8 cellular contexts compared by ENCODE assay signal in genomic region chr1:224168859-224169380, GRCh38. TPM values are rescaled to one million over a fixed set of nuclear protein-coding genes. Genes with fewer than 3 reads are reported as not detected.
DNase-seq lines count a peak whose midpoint lies in the region; ATAC-seq, FAIRE-seq and TF ChIP-seq lines count a peak whose summit lies in the region.

No MANE protein-coding gene starts in this region.

- H3K4me1 Mint-ChIP-seq in activated B cell treated with CpG ODN at 0.5 μM for 24 hours = peaks cover 35% of the 10 kb centered on the region
- H3K4me1 Mint-ChIP-seq in stimulated activated naive CD8-positive, alpha-beta T cell treated with anti-CD3 and anti-CD28 coated beads, Interleukin-15, Interleukin-2, amounts not matched to agents 100 ng/mL and 50 ng/mL, for 24 hours (ENCODE audit: low read depth) = peaks cover 34% of the 10 kb centered on the region

- peaks cover 0 to 7% of the 10 kb centered on the region in 2 donors for H3K4me1 ChIP-seq in kidney (ENCODE audit: control insufficient read depth in 1 of 2, insufficient read depth in 1 of 2, low read depth in 1 of 2, low read length in 2 of 2)

- no peaks in the 10 kb centered on the region for H3K36me3 Mint-ChIP-seq in activated B cell treated with CpG ODN at 0.5 μM for 24 hours (ENCODE audit: low read depth)
- H3K36me3 Mint-ChIP-seq in stimulated activated naive CD8-positive, alpha-beta T cell treated with anti-CD3 and anti-CD28 coated beads, Interleukin-15, Interleukin-2, amounts not matched to agents 100 ng/mL and 50 ng/mL, for 24 hours (ENCODE audit: low read depth) = peaks cover 4% of the 10 kb centered on the region

- peak overlapping the region; percentile 5 for H3K4me3 Mint-ChIP-seq in activated B cell treated with CpG ODN at 0.5 μM for 24 hours
- H3K4me3 Mint-ChIP-seq in stimulated activated naive CD8-positive, alpha-beta T cell treated with anti-CD3 and anti-CD28 coated beads, Interleukin-15, Interleukin-2, amounts not matched to agents 100 ng/mL and 50 ng/mL, for 24 hours = peak overlapping the region; percentile 73

- no peak overlapping the region for H3K9ac ChIP-seq in kidney (ENCODE audit: low read length in 2 of 2)

- peak; percentile 65 for ATAC-seq in GM19468 (IDR thresholded peaks at IDR 0.05; ENCODE audit: extremely low read depth, unreplicated experiment)
- ATAC-seq in HG03442 (IDR thresholded peaks at IDR 0.05; ENCODE audit: unreplicated experiment) = peak; percentile 95
- ATAC-seq in activated B cell treated with CpG ODN at 0.5 μM for 24 hours (ENCODE audit: low read depth) = peak; percentile 89
- peak; percentile 89 to 94 for ATAC-seq in left cardiac atrium

- no peaks in the 10 kb centered on the region for H3K36me3 ChIP-seq in kidney (ENCODE audit: control insufficient read depth in 1 of 2, insufficient read depth in 2 of 2, low read length in 2 of 2)

- FAIRE-seq in kidney (lab: Jason Lieb, UNC) = no peak

- peaks cover 2% of the 10 kb centered on the region for H3K9me3 Mint-ChIP-seq in activated B cell treated with CpG ODN at 0.5 μM for 24 hours
- H3K9me3 Mint-ChIP-seq in stimulated activated naive CD8-positive, alpha-beta T cell treated with anti-CD3 and anti-CD28 coated beads, Interleukin-15, Interleukin-2, amounts not matched to agents 100 ng/mL and 50 ng/mL, for 24 hours = peaks cover 9% of the 10 kb centered on the region

- no peak for TF ChIP-seq CTCF in activated B cell treated with CpG ODN at 0.5 μM for 24 hours (IDR thresholded peaks at IDR 0.05)
- no peak for TF ChIP-seq CTCF in kidney (IDR thresholded peaks at IDR 0.05; ENCODE audit: borderline replicate concordance, extremely low read depth, insufficient read depth)

- no peaks in the 10 kb centered on the region for H3K27me3 Mint-ChIP-seq in activated B cell treated with CpG ODN at 0.5 μM for 24 hours
- H3K27me3 Mint-ChIP-seq in stimulated activated naive CD8-positive, alpha-beta T cell treated with anti-CD3 and anti-CD28 coated beads, Interleukin-15, Interleukin-2, amounts not matched to agents 100 ng/mL and 50 ng/mL, for 24 hours = no peaks in the 10 kb centered on the region

- CTCF ChIA-PET in activated B cell treated with CpG ODN at 0.5 μM for 24 hours (lab: Charles Lee) = interaction anchor here (0.8 to 2.1 kb wide), 6 partner anchors 14 to 1836 kb away, joined by 3 to 7 read pairs (median 4); partner anchors contain the start of gene DEGS1

- POLR2A ChIA-PET in activated B cell treated with CpG ODN at 0.5 μM for 24 hours (lab: Charles Lee) = interaction anchor here (0.7 to 4.9 kb wide), 14 partner anchors 10 to 323 kb away, joined by 3 to 59 read pairs (median 3); partner anchors contain the start of genes DEGS1, FBXO28 and NVL

- H3K4me3 ChIP-seq in kidney (ENCODE audit: low read length in 2 of 2) = no peak overlapping the region

- peak overlapping the region; percentile 8 for H3K27ac Mint-ChIP-seq in activated B cell treated with CpG ODN at 0.5 μM for 24 hours
- H3K27ac Mint-ChIP-seq in stimulated activated naive CD8-positive, alpha-beta T cell treated with anti-CD3 and anti-CD28 coated beads, Interleukin-15, Interleukin-2, amounts not matched to agents 100 ng/mL and 50 ng/mL, for 24 hours = peak overlapping the region; percentile 76

- DNase-seq in Daoy (ENCODE audit: low read depth) (peak; percentile 94), activated B cell treated with CpG ODN at 0.5 μM for 24 hours (no peak), left cardiac atrium (peak; percentile 37), kidney (no peak)
- no peak for DNase-seq in NK-92 treated with Interleukin-12 subunit alpha and Interleukin-12 subunit beta, amount 100 ng/mL, for 24 hours (lab: John Stamatoyannopoulos, UW)

- H3K27ac ChIP-seq in kidney (ENCODE audit: low read depth in 2 of 2, low read length in 2 of 2) = no peak overlapping the region

- H3K9me3 ChIP-seq in kidney (ENCODE audit: control insufficient read depth in 1 of 2, low read length in 2 of 2) = no peaks in the 10 kb centered on the region

- intact Hi-C loops in activated B cell treated with CpG ODN at 0.5 μM for 24 hours (cut with micrococcal nuclease) (loop anchor here (1.0 to 5.0 kb wide), 4 partner anchors 13 to 161 kb away; partner anchors contain the start of gene NVL), left cardiac atrium (cut with DNase I) (no loop called here), kidney (cut with DNase I) (no loop called here)

RNA-seq across cellular contexts. Expression of gene DEGS1, which starts 14.1 kb away (rescaled TPM):
- 60.7 and 61.8 TPM in 2 replicates for total RNA-seq in Daoy (2014; rRNA removed; shearing (Covaris generic))
- total RNA-seq in activated B cell treated with CpG ODN at 0.5 μM for 24 hours (55.5 and 55.9 TPM in 2 replicates), left cardiac atrium (10 to 100 TPM; 59.2 to 64.9 TPM), kidney (83.1 TPM)
- polyA plus RNA-seq in kidney (ENCODE audit: insufficient read depth, low read depth, low replicate concordance) = 32.5 TPM

RNA-seq across cellular contexts. Expression of gene FBXO28, which starts 55.0 kb away (rescaled TPM):
- 28.5 and 32.1 TPM in 2 replicates for total RNA-seq in Daoy (2014; rRNA removed; shearing (Covaris generic))
- total RNA-seq in activated B cell treated with CpG ODN at 0.5 μM for 24 hours (27.5 and 30.4 TPM in 2 replicates), left cardiac atrium (10 to 100 TPM; 17.3 to 20.1 TPM), kidney (31.4 TPM)
- polyA plus RNA-seq in kidney (ENCODE audit: insufficient read depth, low read depth, low replicate concordance) = 8.8 TPM

Comparison
In these comparisons a context has a peak if more than half of its experiments do, and no peak if none do; other contexts are left out.
1. DNase-seq: peak in Daoy (single experiment) and left cardiac atrium (single experiment); none in activated B cell treated with CpG ODN at 0.5 μM for 24 hours (single experiment), kidney (single experiment) and NK-92 treated with Interleukin-12 subunit alpha and Interleukin-12 subunit beta, amount 100 ng/mL, for 24 hours (single experiment).
2. Peak in every context shown above with its lines, with median percentiles within 50 percentile points of each other: ATAC-seq.